ENCODE assay signal across 17 cellular contexts in the genomic region with DNA sequence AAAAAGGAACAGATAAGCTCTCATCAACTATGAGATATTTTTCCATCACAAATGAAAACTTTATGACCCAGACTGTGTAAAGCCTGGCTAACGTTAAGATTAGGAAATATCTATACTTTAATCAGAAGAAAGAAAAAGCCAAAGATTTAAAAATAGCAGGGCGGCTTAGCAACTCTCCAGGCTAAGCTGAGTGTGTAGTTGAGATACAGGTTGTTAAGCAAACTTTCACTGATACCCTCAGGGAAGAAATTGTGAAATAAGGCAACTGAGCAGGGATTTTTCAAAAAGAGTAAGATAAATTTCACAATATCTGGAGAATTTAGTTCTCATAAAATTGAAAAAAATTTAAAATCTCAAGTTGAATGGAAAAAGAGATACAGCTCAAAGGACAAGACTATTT.
"Had no signal": no experiment of that assay in that cellular context is flagged by ENCODE, and none has a peak within 500 bp of the region (broad histone marks: within the 10 kb centered on the region; RNA-seq: fewer than 3 reads in every experiment).

No MANE protein-coding gene starts in this region.

- H3K4me1 Mint-ChIP-seq: activated T-helper 17 cell treated with anti-CD3 and anti-CD28 coated beads, Interleukin-2, amount 50 U/mL, for 72 hours had no signal

- H3K27ac ChIP-seq: adrenal gland, epithelial cell of prostate, lower lobe of right lung, neural progenitor cell had no signal

- H3K36me3 Mint-ChIP-seq: activated naive CD4-positive, alpha-beta T cell treated with anti-CD3 and anti-CD28 coated beads, Interleukin-2, amount 50 U/mL, for 72 hours; naive thymus-derived CD8-positive, alpha-beta T cell; neural progenitor cell; WTC11 had no signal

- H3K4me3 Mint-ChIP-seq: activated T-cell treated with anti-CD3 and anti-CD28 coated beads, Interleukin-2, amount 50 U/mL, for 24 hours; activated T-helper 17 cell treated with anti-CD3 and anti-CD28 coated beads, Interleukin-2, amount 50 U/mL, for 72 hours; endodermal cell; naive thymus-derived CD8-positive, alpha-beta T cell; neural progenitor cell; WTC11 had no signal

- DNase-seq: activated T-cell treated with anti-CD3 and anti-CD28 coated beads, Interleukin-2, amount 50 U/mL, for 24 hours; adrenal gland; cortex of kidney; endodermal cell; kidney; lower lobe of right lung; naive thymus-derived CD8-positive, alpha-beta T cell; posterior cingulate gyrus; retina; stimulated activated CD4-positive, alpha-beta T cell treated with anti-CD3 and anti-CD28 coated beads, Interleukin-4, amount 100 ng/mL, for 24 hours; stimulated activated naive CD8-positive, alpha-beta T cell treated with anti-CD3 and anti-CD28 coated beads, Interleukin-15, Interleukin-2, amounts not matched to agents 100 U/mL and 50 U/mL, for 24 hours; T1000 had no signal

- H3K4me1 ChIP-seq: lower lobe of right lung had no signal

- H3K4me3 ChIP-seq: adrenal gland, lower lobe of right lung, neural progenitor cell had no signal

- H3K27me3 ChIP-seq: adrenal gland, neural progenitor cell had no signal

- H3K9me3 ChIP-seq: adrenal gland, lower lobe of right lung had no signal

- H3K9ac ChIP-seq: neural progenitor cell had no signal

- H2AFZ ChIP-seq: neural progenitor cell had no signal

- H3K9me3 Mint-ChIP-seq: activated naive CD4-positive, alpha-beta T cell treated with anti-CD3 and anti-CD28 coated beads, Interleukin-2, amount 50 U/mL, for 72 hours; activated T-cell treated with anti-CD3 and anti-CD28 coated beads, Interleukin-2, amount 50 U/mL, for 24 hours; activated T-helper 17 cell treated with anti-CD3 and anti-CD28 coated beads, Interleukin-2, amount 50 U/mL, for 72 hours; endodermal cell; naive thymus-derived CD8-positive, alpha-beta T cell had no signal

- H3K4me2 ChIP-seq: neural progenitor cell had no signal

- H3K27ac Mint-ChIP-seq: activated naive CD4-positive, alpha-beta T cell treated with anti-CD3 and anti-CD28 coated beads, Interleukin-2, amount 50 U/mL, for 72 hours; activated T-cell treated with anti-CD3 and anti-CD28 coated beads, Interleukin-2, amount 50 U/mL, for 24 hours; activated T-helper 17 cell treated with anti-CD3 and anti-CD28 coated beads, Interleukin-2, amount 50 U/mL, for 72 hours; endodermal cell; neural progenitor cell; WTC11 had no signal

- ATAC-seq: activated naive CD4-positive, alpha-beta T cell treated with anti-CD3 and anti-CD28 coated beads, Interleukin-2, amount 50 U/mL, for 72 hours; activated T-helper 17 cell treated with anti-CD3 and anti-CD28 coated beads, Interleukin-2, amount 50 U/mL, for 72 hours; lower lobe of right lung; naive thymus-derived CD8-positive, alpha-beta T cell; stimulated activated naive CD8-positive, alpha-beta T cell treated with anti-CD3 and anti-CD28 coated beads, Interleukin-15, Interleukin-2, amounts not matched to agents 100 U/mL and 50 U/mL, for 24 hours; WTC11 had no signal

- H3K36me3 ChIP-seq: adrenal gland, lower lobe of right lung, neural progenitor cell had no signal
